In genomic region chr18:62413189-62413588, GRCh38 we compare ENCODE assay signal across 20 cellular contexts.
"Had no signal": no experiment of that assay in that cellular context is flagged by ENCODE, and none has a peak within 500 bp of the region (broad histone marks: within the 10 kb centered on the region; RNA-seq: fewer than 3 reads in every experiment).

No MANE protein-coding gene starts in this region.

- DNase-seq: effector memory CD4-positive, alpha-beta T cell; glutamatergic neuron; kidney; left cardiac atrium; mesendoderm; naive thymus-derived CD4-positive, alpha-beta T cell; nephron progenitor cell; retina; small intestine; stimulated activated CD4-positive, alpha-beta T cell treated with anti-CD3 and anti-CD28 coated beads, Interleukin-12 subunit alpha, Interleukin-12 subunit beta, amount 100 ng/mL, for 4 hours; stimulated activated naive CD8-positive, alpha-beta T cell treated with anti-CD3 and anti-CD28 coated beads, Interleukin-15, Interleukin-2, amounts not matched to agents 100 U/mL and 50 U/mL, for 24 hours; thyroid gland; upper lobe of left lung had no signal

- H3K4me3 ChIP-seq: gastroesophageal sphincter, hepatocyte, prostate gland, suprapubic skin, thyroid gland, upper lobe of left lung, vagina had no signal

- H3K27me3 ChIP-seq: thyroid gland, upper lobe of left lung, vagina had no signal

- H3K4me1 Mint-ChIP-seq: nephron progenitor cell had no signal

- H3K9me3 ChIP-seq: gastroesophageal sphincter, prostate gland, suprapubic skin, thyroid gland, upper lobe of left lung, vagina had no signal

- H3K4me1 ChIP-seq: gastroesophageal sphincter, parathyroid adenoma, prostate gland, suprapubic skin, thyroid gland, upper lobe of left lung, vagina had no signal

- H3K27ac ChIP-seq: gastroesophageal sphincter, hepatocyte, parathyroid adenoma, prostate gland, suprapubic skin, thyroid gland, upper lobe of left lung, vagina had no signal

- H3K27ac Mint-ChIP-seq: naive thymus-derived CD4-positive, alpha-beta T cell; nephron progenitor cell had no signal

- H3K4me3 Mint-ChIP-seq: naive thymus-derived CD4-positive, alpha-beta T cell; nephron progenitor cell had no signal

- ATAC-seq: esophagus mucosa; gastroesophageal sphincter; naive thymus-derived CD4-positive, alpha-beta T cell; stimulated activated naive CD8-positive, alpha-beta T cell treated with anti-CD3 and anti-CD28 coated beads, Interleukin-15, Interleukin-2, amounts not matched to agents 100 U/mL and 50 U/mL, for 24 hours had no signal

- H3K36me3 ChIP-seq: gastroesophageal sphincter, prostate gland, suprapubic skin, thyroid gland, upper lobe of left lung, vagina had no signal
